Comparison of ENCODE assay signal across 25 cellular contexts in the genomic region with DNA sequence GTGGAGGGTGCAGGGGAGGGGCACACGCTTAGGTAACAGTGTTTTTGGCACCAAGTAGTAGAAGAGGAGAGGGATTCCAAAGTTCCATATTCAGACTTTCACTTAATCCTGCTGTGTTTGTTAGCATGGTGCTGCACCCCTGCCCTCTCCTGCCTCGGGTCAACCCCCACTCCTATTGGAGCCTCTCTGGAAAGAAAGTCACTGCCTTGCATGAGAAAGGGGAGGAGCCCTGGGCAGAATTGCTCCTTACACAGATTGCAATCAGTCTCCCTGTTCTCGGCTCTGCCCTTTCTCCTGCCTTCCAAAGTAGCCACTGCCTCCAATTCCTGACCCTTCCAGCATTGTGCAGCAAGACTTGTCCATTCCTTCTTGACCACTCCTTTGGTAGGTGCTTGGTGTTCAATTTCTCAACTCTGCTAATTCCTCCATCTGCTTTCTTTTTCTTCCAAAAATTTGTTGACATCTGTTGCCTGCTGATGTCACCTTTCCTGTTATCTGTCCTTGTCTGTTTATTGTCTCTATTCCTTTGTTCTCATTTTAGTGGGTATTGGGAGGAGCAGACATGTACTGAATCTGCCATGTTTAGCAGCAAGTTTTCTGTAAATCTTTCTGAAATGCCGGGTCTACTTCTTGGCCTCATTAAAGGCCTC.
DNase-seq lines count a peak whose midpoint lies in the region; ATAC-seq and TF ChIP-seq lines count a peak whose summit lies in the region.
"Had no signal": no experiment of that assay in that cellular context is flagged by ENCODE, and none has a peak within 500 bp of the region (broad histone marks: within the 10 kb centered on the region; RNA-seq: fewer than 3 reads in every experiment).

No MANE protein-coding gene starts in this region.

- no peak for TF ChIP-seq CTCF in parathyroid adenoma (IDR thresholded peaks at IDR 0.05)

- H3K9ac ChIP-seq in NT2/D1 (ENCODE audit: insufficient read length, low read depth) (peak overlapping the region; percentile 5), iPS-15b (ENCODE audit: low read depth, low read length) (peak overlapping the region; percentile 4), parathyroid adenoma (no peak overlapping the region)
- H3K9ac ChIP-seq: BLaER1 had no signal

- H3K27me3 ChIP-seq in NT2/D1 (ENCODE audit: insufficient read depth, insufficient read length) (no peaks in the 10 kb centered on the region), iPS-15b (ENCODE audit: control insufficient read depth, insufficient read depth, low read length) (no peaks in the 10 kb centered on the region), parathyroid adenoma (ENCODE audit: control insufficient read depth, insufficient read depth, low read length) (no peaks in the 10 kb centered on the region)
- H3K27me3 ChIP-seq: BLaER1, SJCRH30 had no signal

- no peaks in the 10 kb centered on the region for H3K36me3 ChIP-seq in NT2/D1 (ENCODE audit: insufficient read depth, insufficient read length, low read length)
- no peaks in the 10 kb centered on the region for H3K36me3 ChIP-seq in iPS-15b (ENCODE audit: control insufficient read depth, insufficient read depth, low read length)
- H3K36me3 ChIP-seq in parathyroid adenoma (ENCODE audit: control insufficient read depth, insufficient read depth, low read length) = no peaks in the 10 kb centered on the region
- H3K36me3 ChIP-seq: SJCRH30, thoracic aorta had no signal

- H3K4me2 ChIP-seq in parathyroid adenoma (ENCODE audit: low read length) = peak overlapping the region; percentile 5
- H3K4me2 ChIP-seq: BLaER1 had no signal

- peaks cover 20 to 25% of the 10 kb centered on the region in 2 donors for H3K27me3 Mint-ChIP-seq in stimulated activated naive B cell treated with anti-CD40 and anti-IgM and Interleukin-4, amounts not matched to agents 10 μg/mL and 1 μg/mL and 100 μg/mL, for 72 hours

- H3K4me3 ChIP-seq in NT2/D1 (ENCODE audit: insufficient read length, low read depth) = peak overlapping the region; percentile 0
- no peak overlapping the region for H3K4me3 ChIP-seq in iPS-15b (ENCODE audit: low read depth, low read length)
- no peak overlapping the region for H3K4me3 ChIP-seq in parathyroid adenoma (ENCODE audit: low read depth, low read length)
- H3K4me3 ChIP-seq: BLaER1, SJCRH30, thoracic aorta had no signal

- H3K36me3 Mint-ChIP-seq in stimulated activated naive B cell treated with anti-CD40 and anti-IgM and Interleukin-4, amounts not matched to agents 10 μg/mL and 1 μg/mL and 100 μg/mL, for 72 hours = no peaks in the 10 kb centered on the region
- H3K36me3 Mint-ChIP-seq: stimulated activated memory B cell treated with anti-CD40 and anti-IgM and Interleukin-4, amounts not matched to agents 10 μg/mL and 1 μg/mL and 100 μg/mL, for 72 hours had no signal

- H3K79me2 ChIP-seq in parathyroid adenoma = no peaks in the 10 kb centered on the region

- DNase-seq in NCI-H2171 treated with DMSO at 0.1 percent for 48 hours (lab: John Stamatoyannopoulos, UW) (peak; percentile 86), NCI-H2171 (lab: John Stamatoyannopoulos, UW) (no peak), NT2/D1 (ENCODE audit: low read depth, low spot score) (no peak)
- no peak for DNase-seq in NK-92 treated with Interleukin-12 subunit alpha and Interleukin-12 subunit beta, amount 100 ng/mL, for 24 hours (lab: John Stamatoyannopoulos, UW)
- no peak for DNase-seq in stimulated activated naive B cell treated with anti-CD40 and anti-IgM and Interleukin-4, amounts not matched to agents 10 μg/mL and 1 μg/mL and 100 μg/mL, for 72 hours
- DNase-seq: activated CD4-positive, alpha-beta T cell treated with anti-CD3 and anti-CD28 coated beads for 4 hours; activated naive CD4-positive, alpha-beta T cell treated with Interleukin-2 at 50 U/mL for 16 hours; activated T-cell treated with anti-CD3 and anti-CD28 coated beads, Interleukin-2, amount 50 U/mL, for 48 hours; Caco-2; immature natural killer cell; NCI-H1105; NCI-H2081 treated with DMSO at 0.1 percent for 48 hours; NCI-H774; SJCRH30; small intestine; stimulated activated CD4-positive, alpha-beta T cell treated with anti-CD3 and anti-CD28 coated beads, Interleukin-2, amount 100 ng/mL, for 24 hours had no signal

- peak overlapping the region; percentile 21 for H3K27ac ChIP-seq in parathyroid adenoma
- H3K27ac ChIP-seq: BLaER1, SJCRH30, thoracic aorta had no signal

- H3K9me3 ChIP-seq in NT2/D1 (ENCODE audit: insufficient read depth, low read length) (no peaks in the 10 kb centered on the region), iPS-15b (ENCODE audit: control insufficient read depth, insufficient read depth, low read length) (no peaks in the 10 kb centered on the region), parathyroid adenoma (ENCODE audit: control insufficient read depth, low read length) (no peaks in the 10 kb centered on the region)
- H3K9me3 ChIP-seq: BLaER1, Caco-2, SJCRH30, thoracic aorta had no signal

- H2AFZ ChIP-seq in parathyroid adenoma = peak overlapping the region; percentile 36

- H3K4me1 Mint-ChIP-seq in stimulated activated naive B cell treated with anti-CD40 and anti-IgM and Interleukin-4, amounts not matched to agents 10 μg/mL and 1 μg/mL and 100 μg/mL, for 72 hours = no peaks in the 10 kb centered on the region
- H3K4me1 Mint-ChIP-seq: stimulated activated memory B cell treated with anti-CD40 and anti-IgM and Interleukin-4, amounts not matched to agents 10 μg/mL and 1 μg/mL and 100 μg/mL, for 72 hours had no signal

- no peak overlapping the region for H3K4me3 Mint-ChIP-seq in stimulated activated naive B cell treated with anti-CD40 and anti-IgM and Interleukin-4, amounts not matched to agents 10 μg/mL and 1 μg/mL and 100 μg/mL, for 72 hours
- H3K4me3 Mint-ChIP-seq: dendritic cell treated with granulocyte-macrophage colony-stimulating factor and Interleukin-4, amounts not matched to agents 40 ng/mL and 50 ng/mL, for 4 days; immature natural killer cell; stimulated activated memory B cell treated with anti-CD40 and anti-IgM and Interleukin-4, amounts not matched to agents 10 μg/mL and 1 μg/mL and 100 μg/mL, for 72 hours; T-helper 1 cell treated with Interleukin-12 subunit alpha and Interleukin-12 subunit beta and Interleukin-4 antibody, amounts not matched to agents 30 μg/mL and 1 μg/mL, for 36 hours had no signal

- ATAC-seq in stimulated activated naive B cell treated with anti-CD40 and anti-IgM and Interleukin-4, amounts not matched to agents 10 μg/mL and 1 μg/mL and 100 μg/mL, for 72 hours (replicated peaks) = no peak
- ATAC-seq in GM21526 (IDR thresholded peaks at IDR 0.05; ENCODE audit: low FRiP score, unreplicated experiment) = no peak
- ATAC-seq: Panc1; stimulated activated memory B cell treated with anti-CD40 and anti-IgM and Interleukin-4, amounts not matched to agents 10 μg/mL and 1 μg/mL and 100 μg/mL, for 72 hours had no signal

- no peaks in the 10 kb centered on the region for H3K9me3 Mint-ChIP-seq in stimulated activated naive B cell treated with anti-CD40 and anti-IgM and Interleukin-4, amounts not matched to agents 10 μg/mL and 1 μg/mL and 100 μg/mL, for 72 hours
- H3K9me3 Mint-ChIP-seq: dendritic cell treated with granulocyte-macrophage colony-stimulating factor and Interleukin-4, amounts not matched to agents 40 ng/mL and 50 ng/mL, for 4 days; immature natural killer cell; stimulated activated memory B cell treated with anti-CD40 and anti-IgM and Interleukin-4, amounts not matched to agents 10 μg/mL and 1 μg/mL and 100 μg/mL, for 72 hours; T-helper 1 cell treated with Interleukin-12 subunit alpha and Interleukin-12 subunit beta and Interleukin-4 antibody, amounts not matched to agents 30 μg/mL and 1 μg/mL, for 36 hours had no signal

- H3K4me1 ChIP-seq in NT2/D1 (ENCODE audit: insufficient read depth, insufficient read length) (peaks cover 8% of the 10 kb centered on the region), iPS-15b (ENCODE audit: control insufficient read depth, insufficient read depth, low read length) (peaks cover 14% of the 10 kb centered on the region), parathyroid adenoma (peaks cover 25% of the 10 kb centered on the region)
- H3K4me1 ChIP-seq: Caco-2, SJCRH30 had no signal

- H3K27ac Mint-ChIP-seq in stimulated activated naive B cell treated with anti-CD40 and anti-IgM and Interleukin-4, amounts not matched to agents 10 μg/mL and 1 μg/mL and 100 μg/mL, for 72 hours = no peak overlapping the region
- H3K27ac Mint-ChIP-seq: dendritic cell treated with granulocyte-macrophage colony-stimulating factor and Interleukin-4, amounts not matched to agents 40 ng/mL and 50 ng/mL, for 4 days; stimulated activated memory B cell treated with anti-CD40 and anti-IgM and Interleukin-4, amounts not matched to agents 10 μg/mL and 1 μg/mL and 100 μg/mL, for 72 hours; T-helper 1 cell treated with Interleukin-12 subunit alpha and Interleukin-12 subunit beta and Interleukin-4 antibody, amounts not matched to agents 30 μg/mL and 1 μg/mL, for 36 hours had no signal
